Comparison of ENCODE assay signal across 18 cellular contexts in the genomic region with DNA sequence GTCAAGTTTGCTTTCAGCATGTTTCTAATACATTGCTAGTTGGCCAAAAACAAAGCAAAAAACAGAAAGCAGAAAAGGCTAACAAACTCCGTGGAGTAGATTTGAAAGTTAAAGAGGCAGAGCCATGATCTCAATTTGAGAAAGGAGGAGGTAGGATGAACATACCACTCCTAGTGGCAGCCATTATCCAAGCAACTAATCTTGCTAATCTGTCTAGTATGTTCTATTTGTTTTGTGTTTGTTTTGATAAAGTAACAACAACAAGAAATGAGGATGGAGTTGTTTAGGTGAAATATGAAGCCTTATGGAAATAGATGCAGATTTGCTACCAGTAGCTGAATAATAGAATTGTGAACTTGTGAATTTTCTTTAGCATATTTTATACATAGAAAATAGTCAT.
A peak's percentile ranks its signal among the peaks of the same experiment; 100 is the strongest.
DNase-seq lines count a peak whose midpoint lies in the region; ATAC-seq, FAIRE-seq and TF ChIP-seq lines count a peak whose summit lies in the region.
"Had no signal": no experiment of that assay in that cellular context is flagged by ENCODE, and none has a peak within 500 bp of the region (broad histone marks: within the 10 kb centered on the region; RNA-seq: fewer than 3 reads in every experiment).

No MANE protein-coding gene starts in this region.

- no peak overlapping the region for H2BK5ac ChIP-seq in IMR-90 (ENCODE audit: low read depth, low read length, poor library complexity, severe bottlenecking)

- POLR2A ChIA-PET in IMR-90 (lab: Charles Lee; ENCODE audit: unreplicated experiment): no interaction called here

- no peak overlapping the region for H2BK15ac ChIP-seq in IMR-90 (ENCODE audit: low read depth, low read length)

- H3K36me3 ChIP-seq in IMR-90 (ENCODE audit: control insufficient read depth, insufficient read depth, low read length) (no peaks in the 10 kb centered on the region), colonic mucosa (no peaks in the 10 kb centered on the region)
- H3K36me3 ChIP-seq: thoracic aorta had no signal

- no peak overlapping the region for H4K8ac ChIP-seq in IMR-90 (ENCODE audit: low read depth in 2 of 2, low read length in 2 of 2)

- peak; percentile 9; the same call in 1 of the 2 replicates for TF ChIP-seq RAD21 in IMR-90 (IDR thresholded peaks at IDR 0.05; ENCODE audit: low read length)

- no peak overlapping the region for H3K4ac ChIP-seq in IMR-90 (ENCODE audit: low read depth, low read length)

- DNase-seq in DMS 273 (lab: John Stamatoyannopoulos, UW; ENCODE audit: unreplicated experiment) (peak; percentile 38), DMS 273 treated with DMSO at 0.1 percent for 48 hours (lab: John Stamatoyannopoulos, UW) (no peak), IMR-90 (no peak), fibroblast of villous mesenchyme (ENCODE audit: low read depth) (no peak), colonic mucosa (no peak), GM12892 (ENCODE audit: insufficient read length) (no peak), H4 (ENCODE audit: low spot score) (no peak)
- DNase-seq: body of pancreas; effector CD4-positive, alpha-beta T cell; GDM1; naive thymus-derived CD8-positive, alpha-beta T cell; NCI-H2171; NK-92 treated with Interleukin-12 subunit alpha and Interleukin-12 subunit beta, amount 100 ng/mL, for 24 hours; stimulated activated CD8-positive, alpha-beta memory T cell treated with anti-CD3 and anti-CD28 coated beads, Interleukin-4, amount 100 ng/mL, for 48 hours had no signal

- no peak for FAIRE-seq in GM12892 (lab: Jason Lieb, UNC)
- FAIRE-seq: frontal cortex had no signal

- no peak overlapping the region for H2BK120ac ChIP-seq in IMR-90 (ENCODE audit: low read depth, low read length)

- TF ChIP-seq CTCF in IMR-90 (conservative IDR thresholded peaks at IDR 0.05; ENCODE audit: low read depth, low read length): peak; percentile 7; the same call in 1 of the 2 replicates
- peak; percentile 12; the same call in 1 of the 2 replicates for TF ChIP-seq CTCF in WI38 (IDR thresholded peaks at IDR 0.05; ENCODE audit: low read depth, low read length)
- peak; percentile 8 for TF ChIP-seq CTCF in fibroblast of villous mesenchyme (IDR thresholded peaks at IDR 0.05; ENCODE audit: insufficient read depth, low read depth, low read length)
- no peak for TF ChIP-seq CTCF in colonic mucosa (IDR thresholded peaks at IDR 0.05)

- H3K4me1 ChIP-seq in IMR-90 (ENCODE audit: control insufficient read depth, insufficient read depth, low read length) (no peaks in the 10 kb centered on the region; the same call in 1 of the 2 replicates), colonic mucosa (no peaks in the 10 kb centered on the region)

- intact Hi-C loops in IMR-90 (cut with micrococcal nuclease): loop anchor here (10.0 kb wide), 1 partner anchor 294 kb away; a partner anchor contains a TSS
- intact Hi-C loops in colonic mucosa (cut with DNase I): no loop called here

- H4K5ac ChIP-seq in IMR-90 (ENCODE audit: low read depth, low read length): no peak overlapping the region

- no peak overlapping the region for H3K4me2 ChIP-seq in IMR-90 (ENCODE audit: low read depth, low read length)

- no peak overlapping the region for H2AK5ac ChIP-seq in IMR-90 (ENCODE audit: low read depth, low read length)

- WGBS in IMR-90 (ENCODE audit: extremely low coverage in 2 of 2, insufficient read length in 1 of 2), 2 experiments: no CpG with 5 or more reads among the region's 1 CpG

- H2AK9ac ChIP-seq in IMR-90 (replicated peaks; ENCODE audit: low read depth, low read length, poor library complexity): no peak overlapping the region

- H3K79me1 ChIP-seq in IMR-90 (ENCODE audit: low read depth in 1 of 2, low read length in 2 of 2): no peaks in the 10 kb centered on the region

- no peak overlapping the region for H3K27ac ChIP-seq in IMR-90 (ENCODE audit: insufficient read depth, low read length)
- H3K27ac ChIP-seq in colonic mucosa: no peak overlapping the region
- H3K27ac ChIP-seq: 22Rv1, body of pancreas, thoracic aorta had no signal

- no peak overlapping the region for H3K18ac ChIP-seq in IMR-90 (ENCODE audit: low read depth, low read length)

- TF ChIP-seq POLR2A in IMR-90 (IDR thresholded peaks at IDR 0.05; ENCODE audit: low read depth, low read length) (no peak), GM12892 (IDR thresholded peaks at IDR 0.05; ENCODE audit: low read depth, low read length) (no peak)

- CTCF ChIA-PET in IMR-90 (lab: Yijun Ruan, JAX): no interaction called here

- H3K27me3 ChIP-seq in IMR-90 (ENCODE audit: control insufficient read depth, insufficient read depth, low read length) (no peaks in the 10 kb centered on the region), colonic mucosa (no peaks in the 10 kb centered on the region)
- H3K27me3 ChIP-seq: body of pancreas had no signal

- H3K23ac ChIP-seq in IMR-90 (ENCODE audit: low read depth, low read length): no peak overlapping the region

- BruUV-seq in IMR-90 (replicated peaks; lab: Mats Ljungman, UMichigan): no TSS peak

- H3K4me3 ChIP-seq in IMR-90 (ENCODE audit: insufficient read depth, low read depth, low read length) (no peak overlapping the region), WI38 (ENCODE audit: low read depth, low read length) (no peak overlapping the region), fibroblast of villous mesenchyme (ENCODE audit: low read depth, low read length) (no peak overlapping the region), colonic mucosa (no peak overlapping the region)
- H3K4me3 ChIP-seq: body of pancreas, thoracic aorta had no signal

- H3K9ac ChIP-seq in IMR-90 (ENCODE audit: low read depth, low read length) (no peak overlapping the region), colonic mucosa (ENCODE audit: low read depth in 2 of 2, low read length in 2 of 2) (no peak overlapping the region)

- no peak overlapping the region for H2AFZ ChIP-seq in IMR-90 (replicated peaks; ENCODE audit: low read length, poor library complexity)

- no peaks in the 10 kb centered on the region for H4K20me1 ChIP-seq in IMR-90 (ENCODE audit: insufficient read depth, low read length)

- H3K56ac ChIP-seq in IMR-90 (ENCODE audit: extremely low read depth, insufficient read depth, low read length): no peak overlapping the region

- no peak overlapping the region for H3K14ac ChIP-seq in IMR-90 (replicated peaks; ENCODE audit: low read depth, low read length)

- H2BK20ac ChIP-seq in IMR-90 (ENCODE audit: low read depth, low read length): no peak overlapping the region

- dilution Hi-C loops in IMR-90 (cut with HindIII; ENCODE audit: low sequenced_read_pairs, unreplicated experiment): no loop called here

- no peak overlapping the region for H4K91ac ChIP-seq in IMR-90 (ENCODE audit: insufficient read depth, low read depth, low read length)

- in situ Hi-C loops in IMR-90 (cut with MboI; ENCODE audit: low sequenced_read_pairs): no loop called here

- H3K9me3 ChIP-seq in IMR-90 (ENCODE audit: control insufficient read depth, insufficient read depth, low read length): no peaks in the 10 kb centered on the region
- no peaks in the 10 kb centered on the region for H3K9me3 ChIP-seq in colonic mucosa
- H3K9me3 ChIP-seq: body of pancreas, thoracic aorta had no signal

- 0 out of 2 replicates have a peak, but pooled peaks have one; percentile 37 for ATAC-seq in IMR-90 (ENCODE audit: low read depth)
- ATAC-seq: body of pancreas; naive thymus-derived CD8-positive, alpha-beta T cell had no signal

- H3K9me1 ChIP-seq in IMR-90 (ENCODE audit: insufficient read depth, low read length): peaks cover 3% of the 10 kb centered on the region; the same call in 1 of the 2 replicates

TF ChIP-seq in IMR-90, 13 proteins besides CTCF, POLR2A, EP300 and RAD21:
- no peak for TF ChIP-seq SMC3 (IDR thresholded peaks at IDR 0.05; ENCODE audit: low read depth, low read length)
TF ChIP-seq in IMR-90: peak in this region for 0.
